8 cellular contexts compared by ENCODE assay signal in genomic region chr2:161250864-161251436, GRCh38. TPM values are rescaled to one million over a fixed set of nuclear protein-coding genes. Genes with fewer than 3 reads are reported as not detected.
DNase-seq lines count a peak whose midpoint lies in the region; ATAC-seq and TF ChIP-seq lines count a peak whose summit lies in the region.

No MANE protein-coding gene starts in this region.

- no peaks in the 10 kb centered on the region for H3K4me1 ChIP-seq in heart right ventricle
- no peaks in the 10 kb centered on the region for H3K4me1 ChIP-seq in right atrium auricular region
- H3K4me1 ChIP-seq in thoracic aorta (ENCODE audit: control insufficient read depth in 1 of 2, low read depth in 2 of 2): no peaks in the 10 kb centered on the region

- no peak overlapping the region for H3K4me3 ChIP-seq in heart right ventricle
- H3K4me3 ChIP-seq in right atrium auricular region: no peak overlapping the region
- H3K4me3 ChIP-seq in NB4 (ENCODE audit: low read depth, low read length): no peak overlapping the region
- no peak overlapping the region for H3K4me3 ChIP-seq in thoracic aorta

- no peaks in the 10 kb centered on the region for H3K27me3 Mint-ChIP-seq in activated T-helper 1 cell treated with anti-CD3 and anti-CD28 coated beads, Interleukin-12 subunit alpha, Interleukin-12 subunit beta, Interleukin-2, Interleukin-4 antibody, amounts not matched to agents 30 ng/mL and 10 ng/mL and 1 ng/mL, durations not matched to agents 14 hours and 24 hours and 36 hours (ENCODE audit: insufficient read depth)

- H3K9me3 Mint-ChIP-seq in activated T-helper 1 cell treated with anti-CD3 and anti-CD28 coated beads, Interleukin-12 subunit alpha, Interleukin-12 subunit beta, Interleukin-2, Interleukin-4 antibody, amounts not matched to agents 30 ng/mL and 10 ng/mL and 1 ng/mL, durations not matched to agents 14 hours and 24 hours and 36 hours: no peaks in the 10 kb centered on the region

- no peak overlapping the region for H3K4me3 Mint-ChIP-seq in activated T-helper 1 cell treated with anti-CD3 and anti-CD28 coated beads, Interleukin-12 subunit alpha, Interleukin-12 subunit beta, Interleukin-2, Interleukin-4 antibody, amounts not matched to agents 30 ng/mL and 10 ng/mL and 1 ng/mL, durations not matched to agents 14 hours and 24 hours and 36 hours

- TF ChIP-seq POLR2A in NB4 (IDR thresholded peaks at IDR 0.05; ENCODE audit: extremely low read depth, insufficient read length): no peak

- peaks cover 26% of the 10 kb centered on the region for H3K4me1 Mint-ChIP-seq in activated T-helper 1 cell treated with anti-CD3 and anti-CD28 coated beads, Interleukin-12 subunit alpha, Interleukin-12 subunit beta, Interleukin-2, Interleukin-4 antibody, amounts not matched to agents 30 ng/mL and 10 ng/mL and 1 ng/mL, durations not matched to agents 14 hours and 24 hours and 36 hours (ENCODE audit: low read depth)

- no peak for ATAC-seq in heart right ventricle
- no peak for ATAC-seq in thoracic aorta (ENCODE audit: insufficient number of reproducible peaks, low FRiP score, low read depth)

- H3K27ac ChIP-seq in heart right ventricle (no peak overlapping the region), right atrium auricular region (no peak overlapping the region), thoracic aorta (no peak overlapping the region)

- intact Hi-C loops in heart right ventricle (cut with DNase I): loop anchor here in 1 of 10 donors (5.0 kb wide), 1 partner anchor 691 kb away; no protein-coding TSS in a partner anchor
- intact Hi-C loops in activated T-helper 1 cell treated with anti-CD3 and anti-CD28 coated beads, Interleukin-12 subunit alpha, Interleukin-12 subunit beta, Interleukin-2, Interleukin-4 antibody, amounts not matched to agents 30 ng/mL and 10 ng/mL and 1 ng/mL, durations not matched to agents 14 hours and 24 hours and 36 hours (cut with micrococcal nuclease): loop anchor here (1.0 kb wide), 1 partner anchor 22 kb away; no protein-coding TSS in a partner anchor

- no peaks in the 10 kb centered on the region for H3K9me3 ChIP-seq in heart right ventricle
- H3K9me3 ChIP-seq in right atrium auricular region: no peaks in the 10 kb centered on the region
- no peaks in the 10 kb centered on the region for H3K9me3 ChIP-seq in thoracic aorta

- H3K36me3 Mint-ChIP-seq in activated T-helper 1 cell treated with anti-CD3 and anti-CD28 coated beads, Interleukin-12 subunit alpha, Interleukin-12 subunit beta, Interleukin-2, Interleukin-4 antibody, amounts not matched to agents 30 ng/mL and 10 ng/mL and 1 ng/mL, durations not matched to agents 14 hours and 24 hours and 36 hours (ENCODE audit: low read depth): peaks cover 8% of the 10 kb centered on the region

- H3K36me3 ChIP-seq in heart right ventricle (no peaks in the 10 kb centered on the region), right atrium auricular region (no peaks in the 10 kb centered on the region), thoracic aorta (no peaks in the 10 kb centered on the region)

- WGBS in heart right ventricle, 2 donors: 19 to 24% methylated on average over 2 of the region's 2 CpGs

- peaks cover 0 to 21% (median 8%) of the 10 kb centered on the region in 7 donors for H3K27me3 ChIP-seq in heart right ventricle
- no peaks in the 10 kb centered on the region for H3K27me3 ChIP-seq in right atrium auricular region
- no peaks in the 10 kb centered on the region for H3K27me3 ChIP-seq in thoracic aorta (replicated peaks; ENCODE audit: insufficient read depth)

- peak in 7 of 9 donors; percentile 48 to 64 (median 55) for TF ChIP-seq CTCF in heart right ventricle (IDR thresholded peaks at IDR 0.05)
- TF ChIP-seq CTCF in right atrium auricular region (IDR thresholded peaks at IDR 0.05): peak in 1 of 2 donors; percentile 61
- TF ChIP-seq CTCF in NB4 (IDR thresholded peaks at IDR 0.05; ENCODE audit: low read depth, low read length): peak; percentile 57
- TF ChIP-seq CTCF in thoracic aorta (IDR thresholded peaks at IDR 0.05): peak; percentile 38

- DNase-seq in heart right ventricle (no peak), right atrium auricular region (ENCODE audit: low spot score) (no peak), HCEC 1CT (peak; percentile 51), NB4 (ENCODE audit: low read depth) (peak; percentile 66), SW 1271 (lab: John Stamatoyannopoulos, UW) (peak; percentile 44 to 71), germinal center (ENCODE audit: low spot score) (peak; percentile 49), thoracic aorta (ENCODE audit: low spot score) (no peak)
- no peak for DNase-seq in activated T-helper 1 cell treated with anti-CD3 and anti-CD28 coated beads, Interleukin-12 subunit alpha, Interleukin-12 subunit beta, Interleukin-2, Interleukin-4 antibody, amounts not matched to agents 30 ng/mL and 10 ng/mL and 1 ng/mL, durations not matched to agents 14 hours and 24 hours and 36 hours (ENCODE audit: low spot score)

- H3K27ac Mint-ChIP-seq in activated T-helper 1 cell treated with anti-CD3 and anti-CD28 coated beads, Interleukin-12 subunit alpha, Interleukin-12 subunit beta, Interleukin-2, Interleukin-4 antibody, amounts not matched to agents 30 ng/mL and 10 ng/mL and 1 ng/mL, durations not matched to agents 14 hours and 24 hours and 36 hours: no peak overlapping the region

RNA-seq across cellular contexts. Expression of gene PSMD14, which starts 57.3 kb away (rescaled TPM):
- total RNA-seq in heart right ventricle (10 to 100 TPM; 35.5 to 57.3 (median 44.4) TPM), right atrium auricular region (10 to 100 TPM; 25.3 to 33.3 TPM), thoracic aorta (10 to 100 TPM; 25.2 to 59.5 TPM)
- 10 to 100 TPM; 21.6 to 66.9 TPM for polyA plus RNA-seq in heart right ventricle
- total RNA-seq in activated T-helper 1 cell treated with anti-CD3 and anti-CD28 coated beads, Interleukin-12 subunit alpha, Interleukin-12 subunit beta, Interleukin-2, Interleukin-4 antibody, amounts not matched to agents 30 ng/mL and 10 ng/mL and 1 ng/mL, durations not matched to agents 14 hours and 24 hours and 36 hours: 103 and 113 TPM in 2 replicates

Comparison
In these comparisons a context has a peak if more than half of its experiments do, and no peak if none do; other contexts are left out.
1. DNase-seq: peak in HCEC 1CT (single experiment), NB4 (single experiment), SW 1271 (2 of 2) and germinal center (single experiment); none in heart right ventricle (0 of 2), right atrium auricular region (single experiment), thoracic aorta (single experiment) and activated T-helper 1 cell treated with anti-CD3 and anti-CD28 coated beads, Interleukin-12 subunit alpha, Interleukin-12 subunit beta, Interleukin-2, Interleukin-4 antibody, amounts not matched to agents 30 ng/mL and 10 ng/mL and 1 ng/mL, durations not matched to agents 14 hours and 24 hours and 36 hours (single experiment).